8 cellular contexts compared by ENCODE assay signal in genomic region chr10:3740157-3740871, GRCh38. TPM values are rescaled to one million over a fixed set of nuclear protein-coding genes. Genes with fewer than 3 reads are reported as not detected.
A peak's percentile ranks its signal among the peaks of the same experiment; 100 is the strongest.
DNase-seq lines count a peak whose midpoint lies in the region; ATAC-seq and TF ChIP-seq lines count a peak whose summit lies in the region.

No MANE protein-coding gene starts in this region.

- no peak overlapping the region for H2BK12ac ChIP-seq in H9 (ENCODE audit: insufficient read length, low read depth, low read length)

- peaks cover 2% of the 10 kb centered on the region; the same call in 1 of the 2 replicates for H3K4me1 ChIP-seq in H9 (ENCODE audit: insufficient read depth, low read length)

- H3K23me2 ChIP-seq in H9 (ENCODE audit: insufficient read length, low read depth, low read length, poor library complexity, severe bottlenecking), result no peaks in the 10 kb centered on the region

- H3T11ph ChIP-seq in H9 (ENCODE audit: low read length), result no peak overlapping the region

- H3K36me3 Mint-ChIP-seq in H9 (ENCODE audit: insufficient read depth in 1 of 3, low read depth in 3 of 3), result peaks cover 0 to 6% (median 6%) of the 10 kb centered on the region in 3 experiments; a peak in 3 of 7 replicates

- H4K5ac ChIP-seq in H9 (ENCODE audit: insufficient read length, low read depth, low read length), result no peak overlapping the region

- H3K18ac ChIP-seq in H9 (ENCODE audit: insufficient read length, low read depth, low read length), result no peak overlapping the region

- H2AK5ac ChIP-seq in H9 (ENCODE audit: insufficient read length, low read length), result no peak overlapping the region

- no peaks in the 10 kb centered on the region for H3K27me3 ChIP-seq in H9 (ENCODE audit: insufficient read depth, low read length)

- peak; percentile 66 for ATAC-seq in GM19035 (IDR thresholded peaks at IDR 0.05; ENCODE audit: unreplicated experiment)

- DNase-seq in CD1c-positive myeloid dendritic cell (ENCODE audit: extremely low spot score) (peak; percentile 45), LHCN-M2 (ENCODE audit: low read depth) (peak; percentile 42), ecto neural progenitor cell (ENCODE audit: low spot score) (peak; percentile 12), H9 (no peak), NCI-H146 (lab: John Stamatoyannopoulos, UW) (no peak), SK-N-DZ (ENCODE audit: low spot score) (no peak), GM19238 (ENCODE audit: insufficient read length, low spot score) (no peak)

- no peak overlapping the region for H3K4me3 Mint-ChIP-seq in H9

- H3K79me2 ChIP-seq in H9 (ENCODE audit: insufficient read depth, low read length), result no peaks in the 10 kb centered on the region

- no peak overlapping the region for H2BK20ac ChIP-seq in H9 (ENCODE audit: low read depth, low read length, poor library complexity, severe bottlenecking)

- no peak overlapping the region for H2BK15ac ChIP-seq in H9 (ENCODE audit: low read depth, low read length)

- no peaks in the 10 kb centered on the region for H3K9me3 ChIP-seq in H9 (ENCODE audit: control insufficient read depth, low read depth, low read length)

- H3K23ac ChIP-seq in H9 (ENCODE audit: insufficient read length, low read depth, low read length), result no peak overlapping the region

- TF ChIP-seq CTCF in H9 (conservative IDR thresholded peaks at IDR 0.05), result no peak

- H3K56ac ChIP-seq in H9 (ENCODE audit: insufficient read length, low read depth, low read length), result no peak overlapping the region

- H3K27me3 Mint-ChIP-seq in H9 (ENCODE audit: low read depth), result no peaks in the 10 kb centered on the region

- H4K20me1 ChIP-seq in H9 (ENCODE audit: control insufficient read depth, insufficient read depth, insufficient read length), result no peaks in the 10 kb centered on the region

- H2BK5ac ChIP-seq in H9 (ENCODE audit: insufficient read length, low read length), result no peak overlapping the region

- no peak overlapping the region for H3K27ac Mint-ChIP-seq in H9

- H2BK120ac ChIP-seq in H9 (ENCODE audit: low read depth, low read length, poor library complexity, severe bottlenecking), result no peak overlapping the region

- peaks cover 2 to 10% of the 10 kb centered on the region in 2 experiments; a peak in 4 of 5 replicates for H3K9me3 Mint-ChIP-seq in H9

- no peaks in the 10 kb centered on the region for H3K79me1 ChIP-seq in H9 (ENCODE audit: insufficient read depth, low read depth, low read length, poor library complexity, severe bottlenecking)

- no peak overlapping the region for H3K4ac ChIP-seq in H9 (ENCODE audit: low read depth, low read length)

- peaks cover 9 to 13% of the 10 kb centered on the region in 2 experiments for H3K4me1 Mint-ChIP-seq in H9

- WGBS in H9 (ENCODE audit: extremely low coverage, insufficient read length, low lambda C conversion rate), result no CpG with 5 or more reads among the region's 5 CpGs

- H3K27ac ChIP-seq in H9 (ENCODE audit: insufficient read length, low read depth, low read length), result no peak overlapping the region

- H4K8ac ChIP-seq in H9 (replicated peaks; ENCODE audit: insufficient read length, low read depth, low read length), result no peak overlapping the region

- H2AFZ ChIP-seq in H9 (ENCODE audit: low read length), result no peak overlapping the region

- H3K14ac ChIP-seq in H9 (ENCODE audit: insufficient read depth, low read length), result no peak overlapping the region

- no peak overlapping the region for H3K4me2 ChIP-seq in H9 (ENCODE audit: insufficient read depth, insufficient read length, low read length)

- no peak overlapping the region for H3K9ac ChIP-seq in H9 (ENCODE audit: extremely low read depth, insufficient read length, low read length)

- no peak overlapping the region for H4K91ac ChIP-seq in H9 (ENCODE audit: insufficient read length, low read depth, low read length)

RNA-seq across cellular contexts. Expression of gene KLF6, which starts 44.7 kb away (rescaled TPM):
- 30.7 and 35.9 TPM in 2 replicates for total RNA-seq in LHCN-M2 (2014; rRNA removed)
- 48.4 TPM for polyA plus RNA-seq in LHCN-M2 (2012)
- 19.3 and 20.9 TPM in 2 replicates for total RNA-seq in H9 (2021)
- polyA plus RNA-seq in SK-N-DZ (2014; cell fraction: cytosol; rRNA removed), result 2.4 and 2.5 TPM in 2 replicates
- 6.6 and 14.0 TPM in 2 replicates for polyA plus RNA-seq in SK-N-DZ (2014; cell fraction: nucleus; rRNA removed)

Comparison
In these comparisons a context has a peak if more than half of its experiments do, and no peak if none do; other contexts are left out.
1. DNase-seq: peak in CD1c-positive myeloid dendritic cell (single experiment), LHCN-M2 (single experiment) and ecto neural progenitor cell (single experiment); none in H9 (single experiment), NCI-H146 (single experiment), SK-N-DZ (single experiment) and GM19238 (single experiment).